ENCODE assay signal across 20 cellular contexts in the genomic region with DNA sequence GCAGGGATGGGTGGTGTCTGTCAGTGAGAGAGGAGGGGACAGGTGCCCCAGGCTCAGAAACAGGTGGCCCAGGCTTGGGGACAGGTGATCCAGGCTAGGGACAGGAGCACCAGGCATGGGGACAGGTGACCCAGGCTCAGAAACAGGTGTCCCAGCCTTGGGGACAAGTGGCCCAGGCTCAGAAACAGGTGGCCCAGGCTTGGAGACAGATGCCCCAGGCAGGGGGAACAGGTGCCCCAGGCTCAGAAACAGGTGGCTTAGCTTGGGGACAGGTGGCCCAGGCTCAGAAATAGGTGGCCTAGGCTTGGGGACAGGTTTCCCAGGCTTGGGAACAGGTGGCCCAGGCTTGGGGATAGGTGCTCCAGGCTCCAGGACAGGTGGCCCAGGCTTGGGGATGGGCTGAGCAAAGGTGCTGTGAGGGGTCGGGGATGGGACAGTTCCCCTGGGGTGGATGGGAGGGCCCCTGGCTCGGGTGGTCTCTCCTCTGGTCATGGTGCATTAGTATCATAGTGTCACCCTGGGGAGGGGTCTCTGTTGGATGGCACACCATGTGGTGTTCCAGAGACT.
DNase-seq lines count a peak whose midpoint lies in the region; ATAC-seq, FAIRE-seq and TF ChIP-seq lines count a peak whose summit lies in the region.
"Had no signal": no experiment of that assay in that cellular context is flagged by ENCODE, and none has a peak within 500 bp of the region (broad histone marks: within the 10 kb centered on the region; RNA-seq: fewer than 3 reads in every experiment).

No MANE protein-coding gene starts in this region.

- no peak overlapping the region for H3K4me3 Mint-ChIP-seq in activated T-helper 17 cell treated with anti-CD3 and anti-CD28 coated beads, Interleukin-2, amount 50 U/mL, for 72 hours
- H3K4me3 Mint-ChIP-seq in T-cell = no peak overlapping the region
- H3K4me3 Mint-ChIP-seq: CD4-positive, alpha-beta T cell had no signal

- POLR2A ChIA-PET in PC-3 (lab: Charles Lee; ENCODE audit: unreplicated experiment) (no interaction called here), T-cell (lab: Charles Lee) (no interaction called here)

- ATAC-seq in upper lobe of right lung (no peak), PC-3 (no peak), T-cell (replicated peaks in 1 of 4) (no peak)
- no peak for ATAC-seq in activated T-helper 17 cell treated with anti-CD3 and anti-CD28 coated beads, Interleukin-2, amount 50 U/mL, for 72 hours (replicated peaks)
- ATAC-seq: K562 had no signal

- peaks cover 4% of the 10 kb centered on the region for H3K9me3 Mint-ChIP-seq in activated T-helper 17 cell treated with anti-CD3 and anti-CD28 coated beads, Interleukin-2, amount 50 U/mL, for 72 hours
- H3K9me3 Mint-ChIP-seq in T-cell = peaks cover 0 to 4% (median 0%) of the 10 kb centered on the region in 3 donors

- H3K9me2 ChIP-seq in PC-3 (replicated peaks; ENCODE audit: low read length) = no peaks in the 10 kb centered on the region

- no peak overlapping the region for H3K9ac ChIP-seq in kidney (ENCODE audit: low read length in 2 of 2)
- no peak overlapping the region for H3K9ac ChIP-seq in PC-3 (ENCODE audit: low read length)
- H3K9ac ChIP-seq: GM23248 had no signal

- CTCF ChIA-PET in PC-3 (lab: Charles Lee) = no interaction called here
- CTCF ChIA-PET in T-cell (lab: Charles Lee) = no interaction called here

- H3K9me3 ChIP-seq in kidney (ENCODE audit: control insufficient read depth in 1 of 2, low read length in 2 of 2) (peaks cover 0 to 10% of the 10 kb centered on the region in 2 donors), upper lobe of right lung (no peaks in the 10 kb centered on the region), PC-3 (ENCODE audit: low read length) (no peaks in the 10 kb centered on the region)
- H3K9me3 ChIP-seq: Caco-2, HAP-1 had no signal

- H3K4me3 ChIP-seq in kidney (ENCODE audit: low read length in 2 of 2) (no peak overlapping the region), upper lobe of right lung (no peak overlapping the region), PC-3 (ENCODE audit: low read length) (no peak overlapping the region)
- H3K4me3 ChIP-seq: GM23248, HAP-1, K562 had no signal

- peaks cover 23% of the 10 kb centered on the region for H3K27me3 Mint-ChIP-seq in activated T-helper 17 cell treated with anti-CD3 and anti-CD28 coated beads, Interleukin-2, amount 50 U/mL, for 72 hours
- H3K27me3 Mint-ChIP-seq in T-cell = peaks cover 6 to 11% of the 10 kb centered on the region in 2 donors

- H2AFZ ChIP-seq in PC-3 (ENCODE audit: low read length) = no peak overlapping the region
- H2AFZ ChIP-seq: GM23248 had no signal

- H3K79me2 ChIP-seq in PC-3 (ENCODE audit: low read length) = no peaks in the 10 kb centered on the region

- no peak for FAIRE-seq in kidney (lab: Jason Lieb, UNC)
- FAIRE-seq: GM12891, K562 had no signal

- H4K20me1 ChIP-seq in PC-3 (ENCODE audit: low read length) = no peaks in the 10 kb centered on the region

- no peaks in the 10 kb centered on the region for H3K4me1 ChIP-seq in kidney (ENCODE audit: control insufficient read depth in 1 of 2, insufficient read depth in 1 of 2, low read depth in 1 of 2, low read length in 2 of 2)
- no peaks in the 10 kb centered on the region for H3K4me1 ChIP-seq in upper lobe of right lung
- no peaks in the 10 kb centered on the region for H3K4me1 ChIP-seq in PC-3 (ENCODE audit: insufficient read depth, low read length)
- H3K4me1 ChIP-seq: Caco-2, HAP-1 had no signal

- DNase-seq in DMS53 treated with DMSO at 0.1 percent for 48 hours (lab: John Stamatoyannopoulos, UW; ENCODE audit: unreplicated experiment) (peak; percentile 25), NAMALWA (ENCODE audit: low spot score) (peak; percentile 13), kidney (peak; percentile 46), upper lobe of right lung (peak; percentile 37), PC-3 (no peak), T-cell (no peak)
- DNase-seq: Caco-2; CD4-positive, alpha-beta T cell; DMS 273 treated with DMSO at 0.1 percent for 48 hours; GM23248; MM.1S; NCI-H1092 treated with DMSO at 0.1 percent for 48 hours; NCI-H1436 treated with DMSO at 0.1 percent for 48 hours; NCI-H2029; NCI-H524 treated with DMSO at 0.1 percent for 48 hours; Right ventricle myocardium superior had no signal

- no peaks in the 10 kb centered on the region for H3F3A ChIP-seq in PC-3 (ENCODE audit: low read length, unreplicated experiment)

- H3K27me3 ChIP-seq in upper lobe of right lung = no peaks in the 10 kb centered on the region
- H3K27me3 ChIP-seq in PC-3 (ENCODE audit: low read length) = peaks cover 68% of the 10 kb centered on the region

- no peak overlapping the region for H3K27ac ChIP-seq in kidney (ENCODE audit: low read depth in 2 of 2, low read length in 2 of 2)
- no peak overlapping the region for H3K27ac ChIP-seq in upper lobe of right lung
- H3K27ac ChIP-seq in PC-3 (ENCODE audit: low read length) = no peak overlapping the region
- H3K27ac ChIP-seq: GM23248 had no signal

- H3K4me2 ChIP-seq in PC-3 (ENCODE audit: low read length) = no peak overlapping the region

- TF ChIP-seq CTCF in kidney (IDR thresholded peaks at IDR 0.05; ENCODE audit: borderline replicate concordance, extremely low read depth, insufficient read depth) (no peak), upper lobe of right lung (IDR thresholded peaks at IDR 0.05) (no peak), PC-3 (conservative IDR thresholded peaks at IDR 0.05; ENCODE audit: low read depth, low read length) (no peak)

- H3K36me3 ChIP-seq in kidney (ENCODE audit: control insufficient read depth in 1 of 2, insufficient read depth in 2 of 2, low read length in 2 of 2) (no peaks in the 10 kb centered on the region), upper lobe of right lung (no peaks in the 10 kb centered on the region), PC-3 (ENCODE audit: low read depth, low read length) (no peaks in the 10 kb centered on the region)
- H3K36me3 ChIP-seq: HAP-1 had no signal

- no TSS peak for BruUV-seq in PC-3 (replicated peaks; lab: Mats Ljungman, UMichigan)

- peaks cover 8% of the 10 kb centered on the region for H3K36me3 Mint-ChIP-seq in activated T-helper 17 cell treated with anti-CD3 and anti-CD28 coated beads, Interleukin-2, amount 50 U/mL, for 72 hours (ENCODE audit: low read depth)
- H3K36me3 Mint-ChIP-seq in T-cell = no peaks in the 10 kb centered on the region

- peaks cover 5% of the 10 kb centered on the region for H3K4me1 Mint-ChIP-seq in activated T-helper 17 cell treated with anti-CD3 and anti-CD28 coated beads, Interleukin-2, amount 50 U/mL, for 72 hours
- H3K4me1 Mint-ChIP-seq in T-cell = no peaks in the 10 kb centered on the region

- no peak overlapping the region for H3K27ac Mint-ChIP-seq in activated T-helper 17 cell treated with anti-CD3 and anti-CD28 coated beads, Interleukin-2, amount 50 U/mL, for 72 hours
- no peak overlapping the region for H3K27ac Mint-ChIP-seq in T-cell
- H3K27ac Mint-ChIP-seq: CD4-positive, alpha-beta T cell had no signal

- intact Hi-C loops in kidney (cut with DNase I) = no loop called here
- intact Hi-C loops in upper lobe of right lung (cut with DNase I) = no loop called here
- intact Hi-C loops in PC-3 (cut with micrococcal nuclease) = no loop called here

Comparison
In these comparisons a context has a peak if more than half of its experiments do, and no peak if none do; other contexts are left out.
1. DNase-seq: peak in DMS53 treated with DMSO at 0.1 percent for 48 hours (single experiment), NAMALWA (single experiment), kidney (single experiment) and upper lobe of right lung (single experiment); none in PC-3 (single experiment) and T-cell (0 of 34).